17 cellular contexts compared by ENCODE assay signal in the genomic region with DNA sequence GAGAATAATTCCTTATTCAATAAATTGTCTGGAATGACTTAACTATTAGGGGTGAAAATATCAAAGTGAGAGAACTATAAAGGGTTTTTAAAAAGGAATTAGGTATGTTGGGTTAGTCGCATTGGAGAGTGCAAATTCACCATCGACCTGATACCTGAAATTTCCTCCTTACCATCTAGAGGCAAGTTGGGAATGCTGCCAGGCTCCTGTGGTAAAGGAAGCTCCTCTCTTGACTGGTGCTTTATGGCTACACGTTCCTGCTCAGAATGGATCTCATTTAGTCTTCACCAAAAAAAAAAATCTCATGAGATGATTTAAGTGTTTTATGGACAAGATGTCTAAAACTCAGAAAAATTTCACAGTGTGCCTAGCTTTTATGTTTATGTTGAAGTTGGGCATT.
DNase-seq lines count a peak whose midpoint lies in the region; ATAC-seq, FAIRE-seq and TF ChIP-seq lines count a peak whose summit lies in the region.
"Had no signal": no experiment of that assay in that cellular context is flagged by ENCODE, and none has a peak within 500 bp of the region (broad histone marks: within the 10 kb centered on the region; RNA-seq: fewer than 3 reads in every experiment).

No MANE protein-coding gene starts in this region.

- H3K9me3 ChIP-seq in ascending aorta = no peaks in the 10 kb centered on the region
- H3K9me3 ChIP-seq: BLaER1, SK-N-SH had no signal

- no peaks in the 10 kb centered on the region for H3K27me3 ChIP-seq in ascending aorta
- H3K27me3 ChIP-seq: BLaER1 had no signal

- intact Hi-C loops in ascending aorta (cut with DNase I) = no loop called here

- ATAC-seq in GM21526 (IDR thresholded peaks at IDR 0.05; ENCODE audit: low FRiP score, unreplicated experiment) = no peak

- peak; percentile 8 for DNase-seq in DMS79 (lab: John Stamatoyannopoulos, UW)
- peak; percentile 14 for DNase-seq in NCI-H1105 treated with DMSO at 0.1 percent for 48 hours (lab: John Stamatoyannopoulos, UW)
- no peak for DNase-seq in RCC 7860 (ENCODE audit: low spot score)
- DNase-seq in mucosa of gallbladder (ENCODE audit: low spot score) = peak; percentile 58
- DNase-seq in AG08396 (ENCODE audit: low spot score) = no peak
- no peak for DNase-seq in ascending aorta (ENCODE audit: low spot score in 2 of 2)
- DNase-seq: KG1; MM.1S; NCI-H1417 treated with DMSO at 0.1 percent for 48 hours; NCI-H2081 treated with DMSO at 0.1 percent for 48 hours; NCI-H526; NK-92 treated with Interleukin-12 subunit alpha and Interleukin-12 subunit beta, amount 100 ng/mL, for 24 hours; Right ventricle myocardium superior; SK-N-SH had no signal

- peaks cover 60 to 79% of the 10 kb centered on the region in 2 donors for H3K36me3 ChIP-seq in ascending aorta
- H3K36me3 ChIP-seq: BLaER1 had no signal

- peak; percentile 88 for FAIRE-seq in RCC 7860 (lab: Jason Lieb, UNC)

- H3K27ac ChIP-seq in ascending aorta = no peak overlapping the region
- H3K27ac ChIP-seq: BLaER1, HL-60 had no signal

- H3K4me1 ChIP-seq in ascending aorta = no peaks in the 10 kb centered on the region

- TF ChIP-seq CTCF in ascending aorta (IDR thresholded peaks at IDR 0.05) = no peak

- no peak overlapping the region for H3K4me3 ChIP-seq in ascending aorta
- H3K4me3 ChIP-seq: BLaER1 had no signal

Comparison
In these comparisons a context has a peak if more than half of its experiments do, and no peak if none do; other contexts are left out.
1. DNase-seq: peak in DMS79 (single experiment), NCI-H1105 treated with DMSO at 0.1 percent for 48 hours (single experiment) and mucosa of gallbladder (single experiment); none in RCC 7860 (single experiment), AG08396 (single experiment) and ascending aorta (0 of 2).